8 cellular contexts compared by ENCODE assay signal in genomic region chr2:57720728-57721627, GRCh38.
DNase-seq lines count a peak whose midpoint lies in the region; ATAC-seq and TF ChIP-seq lines count a peak whose summit lies in the region.

No MANE protein-coding gene starts in this region.

- H2AFZ ChIP-seq in neural cell (ENCODE audit: low read depth, low read length): no peak overlapping the region

- no peak overlapping the region for H3K9ac ChIP-seq in neural cell (ENCODE audit: low read length)

- H3K27ac ChIP-seq in neural cell (ENCODE audit: low read length): no peak overlapping the region

- no peaks in the 10 kb centered on the region for H3K9me3 ChIP-seq in neural cell (ENCODE audit: low read length)

- H3F3A ChIP-seq in neural cell (ENCODE audit: insufficient read depth, low read length, poor library complexity, severe bottlenecking): peaks cover 3% of the 10 kb centered on the region

- H3K9me2 ChIP-seq in neural cell (ENCODE audit: insufficient read depth, low read length): no peaks in the 10 kb centered on the region

- H3K36me3 ChIP-seq in neural cell (ENCODE audit: insufficient read depth, low read length): no peaks in the 10 kb centered on the region

- peak; percentile 99 for ATAC-seq in GM19324 (IDR thresholded peaks at IDR 0.05; ENCODE audit: low FRiP score, unreplicated experiment)
- peak; percentile 96 for ATAC-seq in HG03196 (IDR thresholded peaks at IDR 0.05; ENCODE audit: unreplicated experiment)

- no peaks in the 10 kb centered on the region for H3K27me3 ChIP-seq in neural cell (ENCODE audit: insufficient read depth, low read depth, low read length)

- peak; percentile 30 for DNase-seq in COLO668 (lab: John Stamatoyannopoulos, UW; ENCODE audit: unreplicated experiment)
- DNase-seq in NCI-H446 (lab: John Stamatoyannopoulos, UW): peak; percentile 62 to 83
- DNase-seq in activated CD8-positive, alpha-beta memory T cell treated with anti-CD3 and anti-CD28 coated beads, Interleukin-2, amount 50 U/mL, for 48 hours: peak; percentile 54
- peak; percentile 77 for DNase-seq in fibroblast of peridontal ligament (ENCODE audit: extremely low read depth)
- no peak for DNase-seq in T1000 (lab: John Stamatoyannopoulos, UW)

- peak; percentile 89 for TF ChIP-seq CTCF in neural cell (IDR thresholded peaks at IDR 0.05; ENCODE audit: poor library complexity, severe bottlenecking)

- H3K79me2 ChIP-seq in neural cell (replicated peaks; ENCODE audit: insufficient read depth, low read length): no peaks in the 10 kb centered on the region

- H3K4me2 ChIP-seq in neural cell (ENCODE audit: low read length): no peak overlapping the region

- no peak for TF ChIP-seq EP300 in neural cell (conservative IDR thresholded peaks at IDR 0.05; ENCODE audit: poor library complexity, severe bottlenecking)

- no peaks in the 10 kb centered on the region for H4K20me1 ChIP-seq in neural cell (ENCODE audit: insufficient read depth)

- no peak overlapping the region for H3K4me3 ChIP-seq in neural cell (ENCODE audit: low read length)

- peak; percentile 94 for TF ChIP-seq RAD21 in neural cell (conservative IDR thresholded peaks at IDR 0.05)

TF ChIP-seq in neural cell, 6 proteins besides CTCF, POLR2A, EP300 and RAD21:
- no peak for TF ChIP-seq TAF1 (IDR thresholded peaks at IDR 0.05; ENCODE audit: low read depth)
- no peak for TF ChIP-seq POLR2AphosphoS5 (IDR thresholded peaks at IDR 0.05)
- peak; percentile 88 for TF ChIP-seq SMC3 (conservative IDR thresholded peaks at IDR 0.05; ENCODE audit: poor library complexity)
- no peak for TF ChIP-seq REST (IDR thresholded peaks at IDR 0.05; ENCODE audit: borderline replicate concordance)
